Comparison of ENCODE assay signal across 8 cellular contexts in genomic region chr11:315516-315994, GRCh38. TPM values are rescaled to one million over a fixed set of nuclear protein-coding genes. Genes with fewer than 3 reads are reported as not detected.
DNase-seq lines count a peak whose midpoint lies in the region; ATAC-seq and TF ChIP-seq lines count a peak whose summit lies in the region.
"Had no signal": no experiment of that assay in that cellular context is flagged by ENCODE, and none has a peak within 500 bp of the region (broad histone marks: within the 10 kb centered on the region; RNA-seq: fewer than 3 reads in every experiment).

No MANE protein-coding gene starts in this region.

- peaks cover 15% of the 10 kb centered on the region for H3K27me3 ChIP-seq in kidney epithelial cell (ENCODE audit: control insufficient read depth, insufficient read depth, low read length)

- H3K9me3 Mint-ChIP-seq in activated naive CD4-positive, alpha-beta T cell treated with anti-CD3 and anti-CD28 coated beads, Interleukin-2, amount 50 U/mL, for 72 hours = no peaks in the 10 kb centered on the region
- no peaks in the 10 kb centered on the region for H3K9me3 Mint-ChIP-seq in stimulated activated naive CD8-positive, alpha-beta T cell treated with anti-CD3 and anti-CD28 coated beads, Interleukin-15, amount 100 ng/mL, for 72 hours

- H3K4me3 ChIP-seq in HFF-Myc (replicated peaks; ENCODE audit: low read depth, low read length) (peak overlapping the region; percentile 67), kidney epithelial cell (ENCODE audit: low read depth, low read length) (peak overlapping the region; percentile 29)

- no peak for TF ChIP-seq CTCF in HFF-Myc (IDR thresholded peaks at IDR 0.05; ENCODE audit: low read depth, low read length, missing control alignments)
- no peak for TF ChIP-seq CTCF in kidney epithelial cell (IDR thresholded peaks at IDR 0.05; ENCODE audit: insufficient read depth, low read length, poor library complexity, severe bottlenecking)

- ATAC-seq in activated naive CD4-positive, alpha-beta T cell treated with anti-CD3 and anti-CD28 coated beads, Interleukin-2, amount 50 U/mL, for 72 hours = no peak
- no peak for ATAC-seq in stimulated activated naive CD8-positive, alpha-beta T cell treated with anti-CD3 and anti-CD28 coated beads, Interleukin-15, amount 100 ng/mL, for 72 hours
- ATAC-seq in GM21723 (IDR thresholded peaks at IDR 0.05; ENCODE audit: unreplicated experiment) = no peak
- ATAC-seq in HG03469 (IDR thresholded peaks at IDR 0.05; ENCODE audit: unreplicated experiment) = no peak

- H3K27me3 Mint-ChIP-seq in stimulated activated naive CD8-positive, alpha-beta T cell treated with anti-CD3 and anti-CD28 coated beads, Interleukin-15, amount 100 ng/mL, for 72 hours = no peaks in the 10 kb centered on the region

- H3K36me3 Mint-ChIP-seq in activated naive CD4-positive, alpha-beta T cell treated with anti-CD3 and anti-CD28 coated beads, Interleukin-2, amount 50 U/mL, for 72 hours = peaks cover 45 to 53% of the 10 kb centered on the region in 2 donors

- DNase-seq in HFF-Myc (ENCODE audit: extremely low read depth, low read depth) (no peak), kidney epithelial cell (ENCODE audit: low read depth) (no peak), NCI-H345 treated with DMSO at 0.1 percent for 48 hours (lab: John Stamatoyannopoulos, UW; ENCODE audit: unreplicated experiment) (no peak)
- DNase-seq in activated naive CD4-positive, alpha-beta T cell treated with anti-CD3 and anti-CD28 coated beads, Interleukin-2, amount 50 U/mL, for 72 hours (ENCODE audit: low spot score in 2 of 2) = no peak
- peak in 1 of 2 donors; percentile 33 for DNase-seq in stimulated activated naive CD8-positive, alpha-beta T cell treated with anti-CD3 and anti-CD28 coated beads, Interleukin-15, amount 100 ng/mL, for 72 hours
- DNase-seq: stimulated activated CD4-positive, alpha-beta T cell treated with anti-CD3 and anti-CD28 coated beads, Interleukin-4, amount 100 ng/mL, for 4 hours had no signal

- H3K27ac Mint-ChIP-seq in activated naive CD4-positive, alpha-beta T cell treated with anti-CD3 and anti-CD28 coated beads, Interleukin-2, amount 50 U/mL, for 72 hours = peak overlapping the region; percentile 92 to 99
- H3K27ac Mint-ChIP-seq in stimulated activated naive CD8-positive, alpha-beta T cell treated with anti-CD3 and anti-CD28 coated beads, Interleukin-15, amount 100 ng/mL, for 72 hours = peak overlapping the region; percentile 87 to 97

- H3K4me3 Mint-ChIP-seq in stimulated activated naive CD8-positive, alpha-beta T cell treated with anti-CD3 and anti-CD28 coated beads, Interleukin-15, amount 100 ng/mL, for 72 hours = peak overlapping the region; percentile 94 to 98

- peaks cover 2% of the 10 kb centered on the region for H3K36me3 ChIP-seq in kidney epithelial cell (ENCODE audit: control insufficient read depth, insufficient read depth, low read length)

- peaks cover 50% of the 10 kb centered on the region for H3K4me1 Mint-ChIP-seq in stimulated activated naive CD8-positive, alpha-beta T cell treated with anti-CD3 and anti-CD28 coated beads, Interleukin-15, amount 100 ng/mL, for 72 hours

RNA-seq across cellular contexts. Expression of gene IFITM1, which starts 1.7 kb away (rescaled TPM):
- 100 to 1,000 TPM in 1 of 2 donors, 10 to 100 TPM in 1; 91.3 to 436 TPM for total RNA-seq in activated naive CD4-positive, alpha-beta T cell treated with anti-CD3 and anti-CD28 coated beads, Interleukin-2, amount 50 U/mL, for 72 hours
- 38.2 and 42.4 TPM in 2 replicates for total RNA-seq in kidney epithelial cell

RNA-seq across cellular contexts. Expression of gene IFITM3, which starts 5.1 kb away (rescaled TPM):
- total RNA-seq in activated naive CD4-positive, alpha-beta T cell treated with anti-CD3 and anti-CD28 coated beads, Interleukin-2, amount 50 U/mL, for 72 hours = 100 to 1,000 TPM in 1 of 2 donors, 10 to 100 TPM in 1; 51.8 to 139 TPM
- total RNA-seq in kidney epithelial cell = 93.7 and 125 TPM in 2 replicates

RNA-seq across cellular contexts. Expression of gene IFITM2, which starts 7.9 kb away (rescaled TPM):
- total RNA-seq in activated naive CD4-positive, alpha-beta T cell treated with anti-CD3 and anti-CD28 coated beads, Interleukin-2, amount 50 U/mL, for 72 hours = 100 to 1,000 TPM; 385 to 785 TPM
- total RNA-seq in kidney epithelial cell = 39.9 and 55.0 TPM in 2 replicates

RNA-seq across cellular contexts. Expression of gene IFITM5, which starts 16.2 kb away (rescaled TPM):
- total RNA-seq in activated naive CD4-positive, alpha-beta T cell treated with anti-CD3 and anti-CD28 coated beads, Interleukin-2, amount 50 U/mL, for 72 hours = not detected
- total RNA-seq in kidney epithelial cell = not detected in 2 replicates

RNA-seq across cellular contexts. Expression of gene PGGHG, which starts 26.6 kb away (rescaled TPM):
- total RNA-seq in activated naive CD4-positive, alpha-beta T cell treated with anti-CD3 and anti-CD28 coated beads, Interleukin-2, amount 50 U/mL, for 72 hours = 100 to 1,000 TPM in 1 of 2 donors, 10 to 100 TPM in 1; 97.8 to 695 TPM
- 10.5 and 13.1 TPM in 2 replicates for total RNA-seq in kidney epithelial cell
